8 cellular contexts compared by ENCODE assay signal in the genomic region with DNA sequence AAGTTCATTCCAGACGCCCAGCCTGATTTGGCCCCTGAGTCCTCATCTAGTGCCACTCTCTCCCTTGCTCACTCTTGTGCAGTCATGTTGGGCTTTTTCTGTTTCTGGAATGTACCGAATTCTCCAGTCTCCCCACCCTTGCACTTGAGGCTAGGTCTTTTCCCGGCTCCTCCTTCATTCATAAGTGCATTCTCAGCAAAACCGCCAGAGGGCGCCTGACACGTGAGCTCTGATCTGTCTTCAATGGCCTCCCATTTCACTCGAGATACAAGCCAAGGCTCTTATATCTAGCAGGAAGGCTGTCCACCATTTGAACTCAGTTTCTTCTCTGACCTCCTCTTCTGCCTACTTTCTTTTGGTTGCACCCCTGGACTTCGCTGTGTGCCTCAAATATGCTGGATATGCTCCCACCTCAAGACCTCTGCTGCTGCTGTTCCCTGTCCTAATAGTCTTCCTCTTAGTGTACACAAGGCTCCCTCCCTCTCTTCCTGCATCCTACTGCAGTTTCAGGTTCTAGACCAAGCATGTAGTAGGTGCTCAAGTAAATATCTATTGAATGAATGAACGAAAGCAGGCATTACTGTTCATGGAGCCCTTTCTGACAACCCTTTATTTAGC.
DNase-seq lines count a peak whose midpoint lies in the region; ATAC-seq and TF ChIP-seq lines count a peak whose summit lies in the region.

No MANE protein-coding gene starts in this region.

- H3K9me3 ChIP-seq in colonic mucosa (no peaks in the 10 kb centered on the region), left lung (no peaks in the 10 kb centered on the region)

- H3K27ac ChIP-seq in C4-2B, result no peak overlapping the region
- H3K27ac ChIP-seq in colonic mucosa, result no peak overlapping the region
- no peak overlapping the region for H3K27ac ChIP-seq in left lung

- H3K4me1 ChIP-seq in colonic mucosa (no peaks in the 10 kb centered on the region), left lung (no peaks in the 10 kb centered on the region)

- intact Hi-C loops in colonic mucosa (cut with DNase I), result loop anchor here (2.0 to 5.0 kb wide), 2 partner anchors 323 to 499 kb away; no protein-coding TSS in a partner anchor
- intact Hi-C loops in left lung (cut with DNase I), result loop anchor here in 1 of 2 donors (10.0 kb wide), 1 partner anchor 491 kb away; no protein-coding TSS in a partner anchor

- DNase-seq in NCI-H2196 treated with DMSO at 0.1 percent for 48 hours (lab: John Stamatoyannopoulos, UW; ENCODE audit: unreplicated experiment) (peak; percentile 28), colonic mucosa (peak; percentile 73), left lung (peak; percentile 69 to 81)
- DNase-seq in activated CD4-positive, alpha-beta T cell treated with anti-CD3 and anti-CD28 coated beads for 24 hours (ENCODE audit: low read depth in 2 of 2), result peak; percentile 38 to 54
- DNase-seq in stimulated activated CD4-positive, alpha-beta T cell treated with anti-CD3 and anti-CD28 coated beads, Interleukin-4, amount 100 ng/mL, for 48 hours (ENCODE audit: low read depth in 2 of 2), result peak; percentile 42 to 55

- peak; percentile 97 for ATAC-seq in GM19035 (IDR thresholded peaks at IDR 0.05; ENCODE audit: unreplicated experiment)
- peak; percentile 99 for ATAC-seq in HG03135 (IDR thresholded peaks at IDR 0.05; ENCODE audit: unreplicated experiment)
- peak; percentile 99 for ATAC-seq in left lung

- no peaks in the 10 kb centered on the region for H3K36me3 ChIP-seq in colonic mucosa
- no peaks in the 10 kb centered on the region for H3K36me3 ChIP-seq in left lung

- TF ChIP-seq CTCF in C4-2B (conservative IDR thresholded peaks at IDR 0.05), result peak; percentile 93
- TF ChIP-seq CTCF in colonic mucosa (IDR thresholded peaks at IDR 0.05), result peak; percentile 90
- TF ChIP-seq CTCF in left lung (IDR thresholded peaks at IDR 0.05), result peak; percentile 81 to 85

- no peak overlapping the region for H3K4me3 ChIP-seq in colonic mucosa
- no peak overlapping the region for H3K4me3 ChIP-seq in left lung

- H3K27me3 ChIP-seq in colonic mucosa (no peaks in the 10 kb centered on the region), left lung (no peaks in the 10 kb centered on the region)

- no peak overlapping the region for H3K9ac ChIP-seq in colonic mucosa (ENCODE audit: low read depth in 2 of 2, low read length in 2 of 2)
